In the genomic region with DNA sequence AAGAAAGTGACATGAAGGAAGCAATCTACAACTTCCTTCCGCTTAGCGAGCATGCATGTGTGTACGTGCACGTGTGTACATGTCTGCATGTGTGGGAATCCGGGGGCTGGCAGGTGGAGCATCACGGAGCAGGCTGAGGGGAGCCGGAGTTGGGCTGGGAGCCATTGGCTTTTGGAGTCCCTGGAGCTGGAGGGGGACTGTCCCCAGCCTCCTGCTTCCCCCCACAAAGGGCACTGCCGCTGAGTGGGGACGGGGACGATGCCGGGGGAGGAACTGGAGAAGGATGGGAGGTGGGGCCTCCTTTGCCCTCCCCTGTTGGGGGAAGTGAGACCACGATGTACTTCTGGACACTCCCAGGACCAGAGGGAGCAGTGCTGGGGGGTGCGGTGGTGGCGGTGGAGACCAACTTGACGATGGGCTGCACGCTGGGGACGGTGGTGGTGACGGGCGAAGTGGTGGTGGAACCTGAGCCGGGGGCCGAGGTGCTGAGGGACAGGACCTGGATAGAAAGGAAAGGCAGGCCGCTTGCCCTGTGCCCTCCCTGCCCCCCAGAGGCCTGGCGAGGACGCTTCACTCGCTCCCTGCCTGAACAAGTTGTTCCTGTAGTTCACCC, we compare ENCODE assay signal across 18 cellular contexts.
"Had no signal": no experiment of that assay in that cellular context is flagged by ENCODE, and none has a peak within 500 bp of the region (broad histone marks: within the 10 kb centered on the region; RNA-seq: fewer than 3 reads in every experiment).

No MANE protein-coding gene starts in this region.

- H3K4me2 ChIP-seq: neural progenitor cell had no signal

- H2AFZ ChIP-seq: neural progenitor cell had no signal

- H3K27ac Mint-ChIP-seq: activated T-helper 2 cell treated with anti-CD3 and anti-CD28 coated beads, Interferon-gamma antibody, Interleukin-2, Interleukin-4, amounts not matched to agents 10 μg/mL and 5 μg/mL and 100 μg/mL, durations not matched to agents 14 hours and 24 hours and 36 hours; neural progenitor cell had no signal

- DNase-seq: activated CD4-positive, alpha-beta T cell treated with anti-CD3 and anti-CD28 coated beads, Interleukin-2, amount 50 U/mL, for 1 hour; activated naive CD4-positive, alpha-beta T cell treated with anti-CD3 and anti-CD28 coated beads, Interleukin-2, amount 10 ng/mL, durations not matched to agents 7 days and 5 days; caudate nucleus; effector CD4-positive, alpha-beta T cell; left cardiac atrium; ovary; right lobe of liver; spleen; stomach; testis; upper lobe of left lung had no signal

- H3K4me3 ChIP-seq: coronary artery, lung, neural progenitor cell, ovary, right lobe of liver, spleen, stomach, testis, upper lobe of left lung had no signal

- H3K27me3 Mint-ChIP-seq: activated naive CD4-positive, alpha-beta T cell treated with anti-CD3 and anti-CD28 coated beads, Interleukin-2, amount 10 ng/mL, durations not matched to agents 7 days and 5 days had no signal

- FAIRE-seq: frontal cortex had no signal

- H3K36me3 ChIP-seq: neural progenitor cell, ovary had no signal

- H3K9me3 ChIP-seq: ovary, right lobe of liver, spleen, stomach, testis, upper lobe of left lung had no signal

- ATAC-seq: activated CD4-positive, CD25-positive, alpha-beta regulatory T cell treated with anti-CD3 and anti-CD28 coated beads, Interleukin-2, amount 50 U/mL, for 24 hours; left cardiac atrium had no signal

- H3K9me3 Mint-ChIP-seq: activated naive CD4-positive, alpha-beta T cell treated with anti-CD3 and anti-CD28 coated beads, Interleukin-2, amount 10 ng/mL, durations not matched to agents 7 days and 5 days; activated T-helper 2 cell treated with anti-CD3 and anti-CD28 coated beads, Interferon-gamma antibody, Interleukin-2, Interleukin-4, amounts not matched to agents 10 μg/mL and 5 μg/mL and 100 μg/mL, durations not matched to agents 14 hours and 24 hours and 36 hours; neural progenitor cell had no signal

- H3K4me3 Mint-ChIP-seq: activated naive CD4-positive, alpha-beta T cell treated with anti-CD3 and anti-CD28 coated beads, Interleukin-2, amount 10 ng/mL, durations not matched to agents 7 days and 5 days; neural progenitor cell had no signal

- H3K4me1 ChIP-seq: neural progenitor cell, right lobe of liver, testis had no signal

- H3K9ac ChIP-seq: neural progenitor cell had no signal

- H3K27ac ChIP-seq: coronary artery, epithelial cell of prostate, neural progenitor cell, ovary, right lobe of liver, spleen, stomach, testis, upper lobe of left lung had no signal

- H3K27me3 ChIP-seq: neural progenitor cell, ovary, right lobe of liver, spleen, stomach, testis, upper lobe of left lung had no signal
